ENCODE assay signal across 1 cellular context in the genomic region with DNA sequence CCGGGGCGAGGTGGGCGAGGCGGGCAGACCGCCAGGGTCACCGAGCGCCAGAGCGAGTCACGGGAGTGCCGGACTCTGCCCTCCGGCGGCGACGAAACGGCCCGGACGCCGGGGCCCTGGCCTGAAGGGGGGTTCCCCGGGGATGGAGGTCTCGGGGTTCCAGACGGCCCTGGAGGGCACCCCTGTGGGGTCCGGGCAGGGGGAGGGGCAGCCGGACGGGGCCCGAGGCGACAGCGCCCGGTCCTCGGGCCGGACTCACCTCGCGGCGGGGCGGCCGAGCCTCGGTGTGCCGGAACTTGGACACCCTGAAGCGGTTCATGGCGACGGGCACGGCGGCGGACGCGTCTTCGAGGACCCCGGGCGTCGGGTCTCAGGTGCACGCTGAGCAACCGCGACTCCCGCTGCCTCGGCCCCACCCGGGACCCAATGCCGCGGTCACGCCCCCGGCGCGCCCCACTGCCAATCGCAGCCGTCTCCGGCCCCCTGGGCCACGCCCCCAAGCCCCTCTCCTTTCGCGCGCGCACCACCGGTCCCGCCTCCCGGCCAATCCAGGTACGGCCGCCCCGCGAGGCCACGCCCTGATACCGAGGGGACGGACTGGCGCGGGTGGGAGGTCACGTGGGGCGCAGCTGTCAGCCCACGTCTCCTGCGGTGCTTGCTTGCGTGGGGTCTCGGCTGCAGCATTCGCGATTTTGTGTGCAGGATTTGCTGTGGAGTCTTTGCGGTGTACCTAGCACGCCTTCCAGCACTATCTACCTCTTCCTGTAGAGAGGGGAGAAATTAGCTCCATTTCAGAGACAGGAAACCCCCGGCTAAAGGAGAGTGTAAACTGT.
TF ChIP-seq lines count a peak whose summit lies in the region.

A gene (minus strand): TSS at position 397 of the 833 bp plus-strand sequence. CDS start 78 bp downstream, at position 319.

TF ChIP-seq in K562, 482 proteins besides CTCF, POLR2A, EP300 and RAD21 (continued from another document):
- TF ChIP-seq, protein P1, sequence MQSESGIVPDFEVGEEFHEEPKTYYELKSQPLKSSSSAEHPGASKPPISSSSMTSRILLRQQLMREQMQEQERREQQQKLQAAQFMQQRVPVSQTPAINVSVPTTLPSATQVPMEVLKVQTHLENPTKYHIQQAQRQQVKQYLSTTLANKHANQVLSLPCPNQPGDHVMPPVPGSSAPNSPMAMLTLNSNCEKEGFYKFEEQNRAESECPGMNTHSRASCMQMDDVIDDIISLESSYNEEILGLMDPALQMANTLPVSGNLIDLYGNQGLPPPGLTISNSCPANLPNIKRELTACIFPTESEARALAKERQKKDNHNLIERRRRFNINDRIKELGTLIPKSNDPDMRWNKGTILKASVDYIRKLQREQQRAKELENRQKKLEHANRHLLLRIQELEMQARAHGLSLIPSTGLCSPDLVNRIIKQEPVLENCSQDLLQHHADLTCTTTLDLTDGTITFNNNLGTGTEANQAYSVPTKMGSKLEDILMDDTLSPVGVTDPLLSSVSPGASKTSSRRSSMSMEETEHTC (IDR thresholded peaks at IDR 0.05), result peak; percentile 57
- TF ChIP-seq TAL1 (IDR thresholded peaks at IDR 0.05) (no peak), ZFP1 (CRISPR knock-in tag; IDR thresholded peaks at IDR 0.05) (no peak), TARDBP (IDR thresholded peaks at IDR 0.05) (peak; percentile 75; the same call in 1 of the 2 replicates), SRSF7 (optimal IDR thresholded peaks at IDR 0.05; ENCODE audit: low read depth, low read length) (no peak), HDAC1 (IDR thresholded peaks at IDR 0.05) (peak in 1 of 2 experiments; percentile 89; a peak in 2 of 4 replicates), ZNF436 (CRISPR knock-in tag; IDR thresholded peaks at IDR 0.05) (no peak), RBM39 (optimal IDR thresholded peaks at IDR 0.05; ENCODE audit: low read depth, low read length) (no peak), ZNF239 (CRISPR knock-in tag; IDR thresholded peaks at IDR 0.05) (no peak), CBFA2T2 (conservative IDR thresholded peaks at IDR 0.05) (peak; percentile 79), U2AF2 (optimal IDR thresholded peaks at IDR 0.05; ENCODE audit: low read depth, low read length) (no peak), NCOA4 (IDR thresholded peaks at IDR 0.05; ENCODE audit: partially characterized antibody) (no peak), STAG1 (CRISPR knock-in tag; IDR thresholded peaks at IDR 0.05; ENCODE audit: borderline replicate concordance) (0 out of 2 replicates have a peak, but pooled peaks have one; percentile 10), NR3C1 (CRISPR knock-in tag; IDR thresholded peaks at IDR 0.05) (peak; percentile 34; the same call in 1 of the 2 replicates), MTA3 (IDR thresholded peaks at IDR 0.05; ENCODE audit: borderline replicate concordance) (peak; percentile 73; the same call in 1 of the 2 replicates), SIN3A (IDR thresholded peaks at IDR 0.05; ENCODE audit: borderline replicate concordance in 2 of 2, control insufficient read depth in 1 of 2, low read depth in 2 of 2, low read length in 2 of 2) (peak in 1 of 2 experiments; percentile 79; a peak in 2 of 4 replicates), SIN3B (IDR thresholded peaks at IDR 0.05; ENCODE audit: low read depth) (peak; percentile 13; the same call in 1 of the 2 replicates), POLR2AphosphoS5 (IDR thresholded peaks at IDR 0.05; ENCODE audit: control insufficient read depth, insufficient read depth, low read depth, low read length) (peak; percentile 38; the same call in 1 of the 2 replicates), ZNF133 (CRISPR knock-in tag; IDR thresholded peaks at IDR 0.05) (no peak), DPF2 (IDR thresholded peaks at IDR 0.05) (peak; percentile 41; the same call in 1 of the 2 replicates), FOS (IDR thresholded peaks at IDR 0.05; ENCODE audit: extremely low read depth, insufficient read length) (peak; percentile 32), BRCA1 (IDR thresholded peaks at IDR 0.05) (no peak), BRCA1 (CRISPR knock-in tag; IDR thresholded peaks at IDR 0.05) (0 out of 2 replicates have a peak, but pooled peaks have one; percentile 70), SAFB (IDR thresholded peaks at IDR 0.05; ENCODE audit: borderline replicate concordance, low read depth, low read length) (peak; percentile 96), WHSC1 (IDR thresholded peaks at IDR 0.05; ENCODE audit: low read length) (no peak)
- TF ChIP-seq, protein P2, sequence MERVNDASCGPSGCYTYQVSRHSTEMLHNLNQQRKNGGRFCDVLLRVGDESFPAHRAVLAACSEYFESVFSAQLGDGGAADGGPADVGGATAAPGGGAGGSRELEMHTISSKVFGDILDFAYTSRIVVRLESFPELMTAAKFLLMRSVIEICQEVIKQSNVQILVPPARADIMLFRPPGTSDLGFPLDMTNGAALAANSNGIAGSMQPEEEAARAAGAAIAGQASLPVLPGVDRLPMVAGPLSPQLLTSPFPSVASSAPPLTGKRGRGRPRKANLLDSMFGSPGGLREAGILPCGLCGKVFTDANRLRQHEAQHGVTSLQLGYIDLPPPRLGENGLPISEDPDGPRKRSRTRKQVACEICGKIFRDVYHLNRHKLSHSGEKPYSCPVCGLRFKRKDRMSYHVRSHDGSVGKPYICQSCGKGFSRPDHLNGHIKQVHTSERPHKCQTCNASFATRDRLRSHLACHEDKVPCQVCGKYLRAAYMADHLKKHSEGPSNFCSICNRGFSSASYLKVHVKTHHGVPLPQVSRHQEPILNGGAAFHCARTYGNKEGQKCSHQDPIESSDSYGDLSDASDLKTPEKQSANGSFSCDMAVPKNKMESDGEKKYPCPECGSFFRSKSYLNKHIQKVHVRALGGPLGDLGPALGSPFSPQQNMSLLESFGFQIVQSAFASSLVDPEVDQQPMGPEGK (CRISPR knock-in tag; IDR thresholded peaks at IDR 0.05; ENCODE audit: borderline replicate concordance), result no peak
- TF ChIP-seq, protein P3, sequence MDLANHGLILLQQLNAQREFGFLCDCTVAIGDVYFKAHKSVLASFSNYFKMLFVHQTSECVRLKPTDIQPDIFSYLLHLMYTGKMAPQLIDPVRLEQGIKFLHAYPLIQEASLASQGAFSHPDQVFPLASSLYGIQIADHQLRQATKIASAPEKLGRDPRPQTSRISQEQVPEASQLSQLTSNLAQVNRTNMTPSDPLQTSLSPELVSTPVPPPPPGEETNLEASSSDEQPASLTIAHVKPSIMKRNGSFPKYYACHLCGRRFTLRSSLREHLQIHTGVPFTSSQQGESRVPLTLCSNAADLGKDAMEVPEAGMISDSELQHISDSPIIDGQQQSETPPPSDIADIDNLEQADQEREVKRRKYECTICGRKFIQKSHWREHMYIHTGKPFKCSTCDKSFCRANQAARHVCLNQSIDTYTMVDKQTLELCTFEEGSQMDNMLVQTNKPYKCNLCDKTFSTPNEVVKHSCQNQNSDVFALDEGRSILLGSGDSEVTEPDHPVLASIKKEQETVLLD (IDR thresholded peaks at IDR 0.05), result peak; percentile 87
- TF ChIP-seq, protein P4, sequence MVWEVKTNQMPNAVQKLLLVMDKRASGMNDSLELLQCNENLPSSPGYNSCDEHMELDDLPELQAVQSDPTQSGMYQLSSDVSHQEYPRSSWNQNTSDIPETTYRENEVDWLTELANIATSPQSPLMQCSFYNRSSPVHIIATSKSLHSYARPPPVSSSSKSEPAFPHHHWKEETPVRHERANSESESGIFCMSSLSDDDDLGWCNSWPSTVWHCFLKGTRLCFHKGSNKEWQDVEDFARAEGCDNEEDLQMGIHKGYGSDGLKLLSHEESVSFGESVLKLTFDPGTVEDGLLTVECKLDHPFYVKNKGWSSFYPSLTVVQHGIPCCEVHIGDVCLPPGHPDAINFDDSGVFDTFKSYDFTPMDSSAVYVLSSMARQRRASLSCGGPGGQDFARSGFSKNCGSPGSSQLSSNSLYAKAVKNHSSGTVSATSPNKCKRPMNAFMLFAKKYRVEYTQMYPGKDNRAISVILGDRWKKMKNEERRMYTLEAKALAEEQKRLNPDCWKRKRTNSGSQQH (CRISPR knock-in tag; IDR thresholded peaks at IDR 0.05), result no peak
- TF ChIP-seq, protein P5, sequence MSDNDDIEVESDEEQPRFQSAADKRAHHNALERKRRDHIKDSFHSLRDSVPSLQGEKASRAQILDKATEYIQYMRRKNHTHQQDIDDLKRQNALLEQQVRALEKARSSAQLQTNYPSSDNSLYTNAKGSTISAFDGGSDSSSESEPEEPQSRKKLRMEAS (CRISPR knock-in tag; IDR thresholded peaks at IDR 0.05), result peak; percentile 93
- TF ChIP-seq, protein P6, sequence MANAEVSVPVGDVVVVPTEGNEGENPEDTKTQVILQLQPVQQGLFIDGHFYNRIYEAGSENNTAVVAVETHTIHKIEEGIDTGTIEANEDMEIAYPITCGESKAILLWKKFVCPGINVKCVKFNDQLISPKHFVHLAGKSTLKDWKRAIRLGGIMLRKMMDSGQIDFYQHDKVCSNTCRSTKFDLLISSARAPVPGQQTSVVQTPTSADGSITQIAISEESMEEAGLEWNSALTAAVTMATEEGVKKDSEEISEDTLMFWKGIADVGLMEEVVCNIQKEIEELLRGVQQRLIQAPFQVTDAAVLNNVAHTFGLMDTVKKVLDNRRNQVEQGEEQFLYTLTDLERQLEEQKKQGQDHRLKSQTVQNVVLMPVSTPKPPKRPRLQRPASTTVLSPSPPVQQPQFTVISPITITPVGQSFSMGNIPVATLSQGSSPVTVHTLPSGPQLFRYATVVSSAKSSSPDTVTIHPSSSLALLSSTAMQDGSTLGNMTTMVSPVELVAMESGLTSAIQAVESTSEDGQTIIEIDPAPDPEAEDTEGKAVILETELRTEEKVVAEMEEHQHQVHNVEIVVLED (CRISPR knock-in tag; IDR thresholded peaks at IDR 0.05), result no peak
- TF ChIP-seq, protein P7, sequence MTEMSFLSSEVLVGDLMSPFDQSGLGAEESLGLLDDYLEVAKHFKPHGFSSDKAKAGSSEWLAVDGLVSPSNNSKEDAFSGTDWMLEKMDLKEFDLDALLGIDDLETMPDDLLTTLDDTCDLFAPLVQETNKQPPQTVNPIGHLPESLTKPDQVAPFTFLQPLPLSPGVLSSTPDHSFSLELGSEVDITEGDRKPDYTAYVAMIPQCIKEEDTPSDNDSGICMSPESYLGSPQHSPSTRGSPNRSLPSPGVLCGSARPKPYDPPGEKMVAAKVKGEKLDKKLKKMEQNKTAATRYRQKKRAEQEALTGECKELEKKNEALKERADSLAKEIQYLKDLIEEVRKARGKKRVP (CRISPR knock-in tag; IDR thresholded peaks at IDR 0.05), result no peak
